In genomic region chr17:74547736-74548135, GRCh38 we compare ENCODE assay signal across 15 cellular contexts. TPM values are rescaled to one million over a fixed set of nuclear protein-coding genes. Genes with fewer than 3 reads are reported as not detected.
A peak's percentile ranks its signal among the peaks of the same experiment; 100 is the strongest.
DNase-seq lines count a peak whose midpoint lies in the region; ATAC-seq lines count a peak whose summit lies in the region.
"Had no signal": no experiment of that assay in that cellular context is flagged by ENCODE, and none has a peak within 500 bp of the region (broad histone marks: within the 10 kb centered on the region; RNA-seq: fewer than 3 reads in every experiment).

No MANE protein-coding gene starts in this region.

- H3K9ac ChIP-seq in mesendoderm (ENCODE audit: low read length) = no peak overlapping the region

- no peak overlapping the region for H3K4me2 ChIP-seq in mesendoderm (ENCODE audit: low read length)

- no peak overlapping the region for H3K27ac ChIP-seq in mesendoderm (ENCODE audit: low read depth, low read length)

- no peaks in the 10 kb centered on the region for H3K36me3 ChIP-seq in mesendoderm (ENCODE audit: control insufficient read depth, insufficient read depth, low read length)

- H3K56ac ChIP-seq in mesendoderm (ENCODE audit: low read length) = no peak overlapping the region

- no peak overlapping the region for H3K18ac ChIP-seq in mesendoderm (ENCODE audit: low read length)

- H3K27ac Mint-ChIP-seq in activated CD8-positive, alpha-beta memory T cell treated with anti-CD3 and anti-CD28 coated beads, Interleukin-2, amount 10 ng/mL, durations not matched to agents 7 days and 5 days = peak overlapping the region; percentile 84
- peak overlapping the region in 4 of 6 donors; percentile 44 to 76 (median 73) for H3K27ac Mint-ChIP-seq in immature natural killer cell
- H3K27ac Mint-ChIP-seq: stimulated activated naive CD8-positive, alpha-beta T cell treated with anti-CD3 and anti-CD28 coated beads, Interleukin-15, Interleukin-2, amounts not matched to agents 100 ng/mL and 50 ng/mL, for 24 hours had no signal

- H4K8ac ChIP-seq in mesendoderm (ENCODE audit: low read depth, low read length) = no peak overlapping the region

- no peak overlapping the region for H2AK5ac ChIP-seq in mesendoderm (ENCODE audit: low read length)

- no peak overlapping the region for H2BK15ac ChIP-seq in mesendoderm (replicated peaks; ENCODE audit: low read depth)

- no peaks in the 10 kb centered on the region for H3K36me3 Mint-ChIP-seq in activated CD8-positive, alpha-beta memory T cell treated with anti-CD3 and anti-CD28 coated beads, Interleukin-2, amount 10 ng/mL, durations not matched to agents 7 days and 5 days
- no peaks in the 10 kb centered on the region for H3K36me3 Mint-ChIP-seq in immature natural killer cell

- no peak overlapping the region for H3K4ac ChIP-seq in mesendoderm (ENCODE audit: low read depth, low read length)

- no peaks in the 10 kb centered on the region for H3K79me2 ChIP-seq in mesendoderm (ENCODE audit: control insufficient read depth, insufficient read depth, low read length)

- peak; percentile 82 for DNase-seq in activated CD8-positive, alpha-beta memory T cell treated with anti-CD3 and anti-CD28 coated beads, Interleukin-2, amount 10 ng/mL, durations not matched to agents 7 days and 5 days
- no peak for DNase-seq in activated CD8-positive, alpha-beta memory T cell treated with anti-CD3 and anti-CD28 coated beads, Interleukin-2, amount 50 U/mL, for 4 hours
- DNase-seq in Kasumi-1 (lab: John Stamatoyannopoulos, UW) (peak; percentile 69 to 73), RPMI7951 (ENCODE audit: low read depth) (peak; percentile 42), immature natural killer cell (no peak), mesendoderm (no peak)
- DNase-seq: foreskin melanocyte; NCI-H1694; stimulated activated CD4-positive, alpha-beta T cell treated with anti-CD3 and anti-CD28 coated beads, Interleukin-4, amount 100 ng/mL, for 1 hour had no signal

- no peak overlapping the region for H2BK120ac ChIP-seq in mesendoderm (ENCODE audit: low read depth, low read length)

- peaks cover 40% of the 10 kb centered on the region for H3K4me1 Mint-ChIP-seq in activated CD8-positive, alpha-beta memory T cell treated with anti-CD3 and anti-CD28 coated beads, Interleukin-2, amount 10 ng/mL, durations not matched to agents 7 days and 5 days
- H3K4me1 Mint-ChIP-seq in immature natural killer cell = peaks cover 32 to 44% of the 10 kb centered on the region in 2 donors

- no peak overlapping the region for H2BK5ac ChIP-seq in mesendoderm (ENCODE audit: low read length)

- no peak overlapping the region for H3K4me3 ChIP-seq in mesendoderm (ENCODE audit: low read length)

- no peaks in the 10 kb centered on the region for H3K4me1 ChIP-seq in mesendoderm (ENCODE audit: control insufficient read depth, low read depth, low read length)

- H3K9me3 Mint-ChIP-seq in activated CD8-positive, alpha-beta memory T cell treated with anti-CD3 and anti-CD28 coated beads, Interleukin-2, amount 10 ng/mL, durations not matched to agents 7 days and 5 days (ENCODE audit: low read depth) = no peaks in the 10 kb centered on the region
- H3K9me3 Mint-ChIP-seq in immature natural killer cell = no peaks in the 10 kb centered on the region
- H3K9me3 Mint-ChIP-seq: stimulated activated naive CD8-positive, alpha-beta T cell treated with anti-CD3 and anti-CD28 coated beads, Interleukin-15, Interleukin-2, amounts not matched to agents 100 ng/mL and 50 ng/mL, for 24 hours had no signal

- ATAC-seq in activated CD8-positive, alpha-beta memory T cell treated with anti-CD3 and anti-CD28 coated beads, Interleukin-2, amount 10 ng/mL, durations not matched to agents 7 days and 5 days = peak; percentile 67
- ATAC-seq in GM21360 (IDR thresholded peaks at IDR 0.05; ENCODE audit: unreplicated experiment) (no peak), HG03175 (IDR thresholded peaks at IDR 0.05; ENCODE audit: unreplicated experiment) (no peak)

- H3K23ac ChIP-seq in mesendoderm (ENCODE audit: low read length) = no peak overlapping the region

- no peaks in the 10 kb centered on the region for H3K27me3 ChIP-seq in mesendoderm (ENCODE audit: insufficient read depth, low read length, poor library complexity)

- no CpG with 5 or more reads among the region's 3 CpGs for WGBS in mesendoderm (ENCODE audit: extremely low coverage, insufficient coverage, low lambda C conversion rate)

- no peak overlapping the region for H4K5ac ChIP-seq in mesendoderm (ENCODE audit: low read length)

- CTCF ChIA-PET in activated CD8-positive, alpha-beta memory T cell treated with anti-CD3 and anti-CD28 coated beads, Interleukin-2, amount 10 ng/mL, durations not matched to agents 7 days and 5 days (lab: Charles Lee) = interaction anchor here (1.5 kb wide), 1 partner anchor 168 kb away, joined by 3 read pairs; no protein-coding TSS in a partner anchor

- H3K4me3 Mint-ChIP-seq in activated CD8-positive, alpha-beta memory T cell treated with anti-CD3 and anti-CD28 coated beads, Interleukin-2, amount 10 ng/mL, durations not matched to agents 7 days and 5 days = peak overlapping the region; percentile 6
- H3K4me3 Mint-ChIP-seq in immature natural killer cell = no peak overlapping the region
- H3K4me3 Mint-ChIP-seq: stimulated activated naive CD8-positive, alpha-beta T cell treated with anti-CD3 and anti-CD28 coated beads, Interleukin-15, Interleukin-2, amounts not matched to agents 100 ng/mL and 50 ng/mL, for 24 hours had no signal

- no peaks in the 10 kb centered on the region for H3K79me1 ChIP-seq in mesendoderm (ENCODE audit: low read length)

- peaks cover 4% of the 10 kb centered on the region for H3K27me3 Mint-ChIP-seq in activated CD8-positive, alpha-beta memory T cell treated with anti-CD3 and anti-CD28 coated beads, Interleukin-2, amount 10 ng/mL, durations not matched to agents 7 days and 5 days
- peaks cover 0 to 4% (median 0%) of the 10 kb centered on the region in 3 donors for H3K27me3 Mint-ChIP-seq in immature natural killer cell (ENCODE audit: low read depth in 3 of 3)

RNA-seq across cellular contexts. Expression of gene CD300C, which starts 1.8 kb away (rescaled TPM):
- total RNA-seq in activated CD8-positive, alpha-beta memory T cell treated with anti-CD3 and anti-CD28 coated beads, Interleukin-2, amount 10 ng/mL, durations not matched to agents 7 days and 5 days = 1 to 10 TPM in 1 of 2 experiments, under 1 TPM in 1; 0.56 to 1.5 TPM
- not detected in 2 replicates for total RNA-seq in RPMI7951 (2014; rRNA removed; shearing (Covaris generic))
- 10 to 100 TPM; 14.4 to 37.4 (median 21.2) TPM for polyA plus RNA-seq in immature natural killer cell
- not detected for polyA plus RNA-seq in mesendoderm (2013, experiment 1 of 2)
- polyA plus RNA-seq in mesendoderm (2013, experiment 2 of 2) = not detected

RNA-seq across cellular contexts. Expression of gene CD300LB, which starts 16.5 kb away (rescaled TPM):
- not detected for total RNA-seq in activated CD8-positive, alpha-beta memory T cell treated with anti-CD3 and anti-CD28 coated beads, Interleukin-2, amount 10 ng/mL, durations not matched to agents 7 days and 5 days
- total RNA-seq in RPMI7951 (2014; rRNA removed; shearing (Covaris generic)) = not detected in 2 replicates
- 1 to 10 TPM; 4.2 to 6.3 (median 5.5) TPM for polyA plus RNA-seq in immature natural killer cell
- not detected for polyA plus RNA-seq in mesendoderm (2013, experiment 1 of 2)
- not detected for polyA plus RNA-seq in mesendoderm (2013, experiment 2 of 2)
- total RNA-seq: H4; renal cortical epithelial cell; T-helper 2 cell treated with Interferon-gamma antibody and Interleukin-4, amounts not matched to agents 100 ng/mL and 5 ng/mL, for 36 hours had no signal

RNA-seq across cellular contexts. Expression of gene CD300H, which starts 19.6 kb away (rescaled TPM):
- not detected for total RNA-seq in activated CD8-positive, alpha-beta memory T cell treated with anti-CD3 and anti-CD28 coated beads, Interleukin-2, amount 10 ng/mL, durations not matched to agents 7 days and 5 days
- total RNA-seq in RPMI7951 (2014; rRNA removed; shearing (Covaris generic)) = not detected in 2 replicates
- 1 to 10 TPM in 2 of 3 donors, not detected in 1; 3.2 to 6.4 TPM for polyA plus RNA-seq in immature natural killer cell
- polyA plus RNA-seq in mesendoderm (2013, experiment 1 of 2) = not detected
- not detected for polyA plus RNA-seq in mesendoderm (2013, experiment 2 of 2)
- total RNA-seq: H4; renal cortical epithelial cell; T-helper 2 cell treated with Interferon-gamma antibody and Interleukin-4, amounts not matched to agents 100 ng/mL and 5 ng/mL, for 36 hours had no signal

RNA-seq across cellular contexts. Expression of gene CD300LD, which starts 44.3 kb away (rescaled TPM):
- total RNA-seq in activated CD8-positive, alpha-beta memory T cell treated with anti-CD3 and anti-CD28 coated beads, Interleukin-2, amount 10 ng/mL, durations not matched to agents 7 days and 5 days = not detected
- not detected in 2 replicates for total RNA-seq in RPMI7951 (2014; rRNA removed; shearing (Covaris generic))
- not detected for polyA plus RNA-seq in immature natural killer cell
- polyA plus RNA-seq in mesendoderm (2013, experiment 1 of 2) = not detected
- polyA plus RNA-seq in mesendoderm (2013, experiment 2 of 2) = not detected
- total RNA-seq: H4; renal cortical epithelial cell; T-helper 2 cell treated with Interferon-gamma antibody and Interleukin-4, amounts not matched to agents 100 ng/mL and 5 ng/mL, for 36 hours had no signal

Comparison
In these comparisons a context has a peak if more than half of its experiments do, and no peak if none do; other contexts are left out.
1. DNase-seq: peak in activated CD8-positive, alpha-beta memory T cell treated with anti-CD3 and anti-CD28 coated beads, Interleukin-2, amount 10 ng/mL, durations not matched to agents 7 days and 5 days (single experiment), Kasumi-1 (2 of 2) and RPMI7951 (single experiment); none in activated CD8-positive, alpha-beta memory T cell treated with anti-CD3 and anti-CD28 coated beads, Interleukin-2, amount 50 U/mL, for 4 hours (single experiment), immature natural killer cell (0 of 3) and mesendoderm (single experiment).